ENCODE assay signal across 1 cellular context in genomic region chr6:122801397-122801796, GRCh38.
TF ChIP-seq lines count a peak whose summit lies in the region.

No MANE protein-coding gene starts in this region.

TF ChIP-seq in HepG2, 621 proteins besides CTCF, POLR2A, EP300 and RAD21 (continued from another document):
- TF ChIP-seq ZNF142 (CRISPR knock-in tag; IDR thresholded peaks at IDR 0.05): no peak
- peak; percentile 73; the same call in 1 of the 2 replicates for TF ChIP-seq ZNF263 (CRISPR knock-in tag; IDR thresholded peaks at IDR 0.05)
- no peak for TF ChIP-seq ZNF501 (CRISPR knock-in tag; IDR thresholded peaks at IDR 0.05)
- peak; percentile 77 for TF ChIP-seq MED1 (CRISPR knock-in tag; IDR thresholded peaks at IDR 0.05)
